26 cellular contexts compared by ENCODE assay signal in genomic region chr3:79001255-79001654, GRCh38.
"Had no signal": no experiment of that assay in that cellular context is flagged by ENCODE, and none has a peak within 500 bp of the region (broad histone marks: within the 10 kb centered on the region; RNA-seq: fewer than 3 reads in every experiment).

No MANE protein-coding gene starts in this region.

- H3K4me1 ChIP-seq: colonic mucosa, esophagus muscularis mucosa, foreskin keratinocyte, gastrocnemius medialis, gastroesophageal sphincter had no signal

- FAIRE-seq: endometrium, endothelial cell of umbilical vein had no signal

- H3K27ac ChIP-seq: colonic mucosa, coronary artery, epithelial cell of prostate, esophagus muscularis mucosa, esophagus squamous epithelium, foreskin keratinocyte, gastrocnemius medialis, gastroesophageal sphincter, heart left ventricle, heart right ventricle had no signal

- ATAC-seq: effector memory CD8-positive, alpha-beta T cell; esophagus mucosa; foreskin keratinocyte; gastrocnemius medialis; gastroesophageal sphincter; heart left ventricle; heart right ventricle had no signal

- H3K4me3 ChIP-seq: colonic mucosa, coronary artery, dorsolateral prefrontal cortex, esophagus muscularis mucosa, esophagus squamous epithelium, gastrocnemius medialis, gastroesophageal sphincter, heart left ventricle, heart right ventricle had no signal

- H3K36me3 ChIP-seq: colonic mucosa, esophagus muscularis mucosa, esophagus squamous epithelium, gastrocnemius medialis, gastroesophageal sphincter, heart left ventricle, heart right ventricle had no signal

- DNase-seq: colonic mucosa; cortex of kidney; dermis blood vessel endothelial cell; dorsolateral prefrontal cortex; effector CD4-positive, alpha-beta T cell; effector CD8-positive, alpha-beta T cell; effector memory CD4-positive, alpha-beta T cell; effector memory CD8-positive, alpha-beta T cell; endodermal cell; erythroblast; esophagus squamous epithelium; foreskin fibroblast; foreskin keratinocyte; foreskin melanocyte; gastrocnemius medialis; glutamatergic neuron; head of caudate nucleus; heart left ventricle; heart right ventricle had no signal

- H3K9me3 ChIP-seq: colonic mucosa, esophagus muscularis mucosa, esophagus squamous epithelium, gastrocnemius medialis, gastroesophageal sphincter had no signal

- H3K27me3 ChIP-seq: colonic mucosa, dorsolateral prefrontal cortex, esophagus muscularis mucosa, esophagus squamous epithelium, foreskin keratinocyte, gastrocnemius medialis, gastroesophageal sphincter, heart left ventricle, heart right ventricle had no signal
